Comparison of ENCODE assay signal across 17 cellular contexts in genomic region chr5:125433457-125433856, GRCh38.
DNase-seq lines count a peak whose midpoint lies in the region; FAIRE-seq and TF ChIP-seq lines count a peak whose summit lies in the region.
"Had no signal": no experiment of that assay in that cellular context is flagged by ENCODE, and none has a peak within 500 bp of the region (broad histone marks: within the 10 kb centered on the region; RNA-seq: fewer than 3 reads in every experiment).

No MANE protein-coding gene starts in this region.

- in situ Hi-C loops in SK-MEL-5 (cut with HindIII; ENCODE audit: low pct_unique_long_range_greater_than_20kb, low sequenced_read_pairs) (no loop called here), transverse colon (cut with MboI; ENCODE audit: low pct_ligation_motif_present in 1 of 4, low pct_unique_long_range_greater_than_20kb in 1 of 4, low sequenced_read_pairs in 3 of 4) (no loop called here)

- CTCF ChIA-PET in HEK293 (lab: Yijun Ruan, JAX), result no interaction called here

- POLR2A ChIA-PET in HEK293 (lab: Yijun Ruan, JAX), result no interaction called here

- TF ChIP-seq CTCF in HEK293 (tag by site-specific recombination; IDR thresholded peaks at IDR 0.05) (no peak), transverse colon (IDR thresholded peaks at IDR 0.05) (no peak)

- intact Hi-C loops in transverse colon (cut with DNase I; ENCODE audit: low total_unique reads), result loop anchor here (1.0 kb wide), 1 partner anchor 23 kb away; no protein-coding TSS in a partner anchor

- no peaks in the 10 kb centered on the region for H3K27me3 ChIP-seq in transverse colon
- no peaks in the 10 kb centered on the region for H3K27me3 ChIP-seq in small intestine (ENCODE audit: control insufficient read depth in 2 of 2, insufficient read depth in 2 of 2, low read length in 2 of 2)

- no peak for FAIRE-seq in small intestine (lab: Jason Lieb, UNC)
- FAIRE-seq: G401.6, GM12892, GM19239 had no signal

- WGBS in transverse colon (ENCODE audit: low coverage in 1 of 2), 2 donors, result 82% methylated on average over 2 of the region's 2 CpGs; no CpG with 5 or more reads in 1 of the 2 donors
- WGBS in small intestine, 3 donors, result 46 to 69% (median 48%) methylated on average over 2 of the region's 2 CpGs

- H3K9me3 ChIP-seq in HEK293 (ENCODE audit: control insufficient read depth, insufficient read depth, low read depth, low read length), result no peaks in the 10 kb centered on the region
- H3K9me3 ChIP-seq in transverse colon, result no peaks in the 10 kb centered on the region
- no peaks in the 10 kb centered on the region for H3K9me3 ChIP-seq in small intestine (ENCODE audit: control insufficient read depth, low read depth)
- H3K9me3 ChIP-seq: Caco-2 had no signal

- H3K36me3 ChIP-seq in HEK293 (ENCODE audit: control insufficient read depth in 2 of 2, insufficient read depth in 1 of 2, low read length in 2 of 2) (no peaks in the 10 kb centered on the region), transverse colon (no peaks in the 10 kb centered on the region), small intestine (ENCODE audit: control insufficient read depth in 2 of 2, insufficient read depth in 2 of 2, low read length in 2 of 2) (no peaks in the 10 kb centered on the region)

- no peak for TF ChIP-seq EP300 in transverse colon (IDR thresholded peaks at IDR 0.05; ENCODE audit: low read depth)

- no peak overlapping the region for H3K4me3 ChIP-seq in HEK293 (ENCODE audit: low read depth, low read length)
- H3K4me3 ChIP-seq in transverse colon, result no peak overlapping the region
- no peak overlapping the region for H3K4me3 ChIP-seq in small intestine (ENCODE audit: low read depth in 1 of 2, low read length in 2 of 2)
- H3K4me3 ChIP-seq: GM23248 had no signal

- no peak for TF ChIP-seq POLR2A in transverse colon (IDR thresholded peaks at IDR 0.05)

- H3K4me1 ChIP-seq in HEK293 (ENCODE audit: control insufficient read depth, insufficient read depth, low read length) (no peaks in the 10 kb centered on the region), transverse colon (no peaks in the 10 kb centered on the region), small intestine (ENCODE audit: control insufficient read depth in 2 of 2, insufficient read depth in 1 of 2, low read depth in 1 of 2, low read length in 1 of 2) (no peaks in the 10 kb centered on the region)
- H3K4me1 ChIP-seq: Caco-2 had no signal

- peak; percentile 13 for DNase-seq in SK-MEL-5 (ENCODE audit: low read depth, low spot score)
- peak; percentile 4 for DNase-seq in glomerular visceral epithelial cell (ENCODE audit: extremely low spot score)
- no peak for DNase-seq in transverse colon
- DNase-seq in small intestine, result no peak
- no peak for DNase-seq in SKM-1 (lab: John Stamatoyannopoulos, UW; ENCODE audit: unreplicated experiment)
- DNase-seq: C1 segment of cervical spinal cord; Caco-2; CD4-positive, alpha-beta memory T cell; DMS153; DND-41; GM23248; H9; HFFc6 had no signal

- H3K27ac ChIP-seq in HEK293 (ENCODE audit: extremely low read depth, low read depth, low read length), result no peak overlapping the region
- no peak overlapping the region for H3K27ac ChIP-seq in transverse colon
- H3K27ac ChIP-seq in small intestine (ENCODE audit: low read depth in 1 of 2, low read length in 1 of 2), result no peak overlapping the region
- H3K27ac ChIP-seq: GM23248 had no signal

TF ChIP-seq in HEK293, 187 proteins besides CTCF, POLR2A, EP300 and RAD21:
- TF ChIP-seq SP3 (tag by site-specific recombination; IDR thresholded peaks at IDR 0.05) (no peak), ZFHX2 (tag by site-specific recombination; conservative IDR thresholded peaks at IDR 0.05) (peak; percentile 75; the same call in 1 of the 2 replicates), ZNF701 (tag by site-specific recombination; IDR thresholded peaks at IDR 0.05) (no peak), ZSCAN16 (tag by site-specific recombination; IDR thresholded peaks at IDR 0.05) (no peak), EGR2 (tag by site-specific recombination; IDR thresholded peaks at IDR 0.05; ENCODE audit: low read depth) (0 out of 2 replicates have a peak, but pooled peaks have one; percentile 28), ZNF792 (tag by site-specific recombination; IDR thresholded peaks at IDR 0.05) (no peak), PRDM1 (tag by site-specific recombination; IDR thresholded peaks at IDR 0.05) (no peak)

Comparison
In these comparisons a context has a peak if more than half of its experiments do, and no peak if none do; other contexts are left out.
1. DNase-seq: peak in SK-MEL-5 (single experiment) and glomerular visceral epithelial cell (single experiment); none in transverse colon (single experiment), small intestine (single experiment) and SKM-1 (single experiment).